In the genomic region with DNA sequence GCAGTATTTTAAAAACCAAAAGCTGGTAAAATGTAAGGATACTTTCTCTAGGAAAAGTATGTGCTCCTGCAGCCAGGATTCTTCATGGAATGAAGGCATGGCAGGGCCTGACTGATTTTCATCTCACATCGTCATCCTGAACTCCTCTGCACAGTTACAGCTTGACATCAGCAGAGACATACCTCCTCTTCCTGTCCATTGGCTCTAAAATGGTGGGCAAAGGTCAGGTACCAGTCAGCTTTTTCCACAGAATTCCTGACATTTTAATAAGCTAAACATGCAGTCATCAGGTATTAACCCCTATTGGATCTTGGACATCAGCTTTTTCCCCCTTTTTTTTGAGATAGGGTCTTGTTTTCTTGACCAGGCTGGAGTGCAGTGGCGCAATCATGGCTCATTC, we compare ENCODE assay signal across 28 cellular contexts.
"Had no signal": no experiment of that assay in that cellular context is flagged by ENCODE, and none has a peak within 500 bp of the region (broad histone marks: within the 10 kb centered on the region; RNA-seq: fewer than 3 reads in every experiment).

No MANE protein-coding gene starts in this region.

- H3K27me3 Mint-ChIP-seq: naive thymus-derived CD8-positive, alpha-beta T cell; progenitor cell of endocrine pancreas; stimulated activated naive CD8-positive, alpha-beta T cell treated with anti-CD3 and anti-CD28 coated beads, Interleukin-15, Interleukin-2, amounts not matched to agents 100 ng/mL and 50 ng/mL, for 24 hours; type B pancreatic cell had no signal

- H3K4me3 ChIP-seq: hepatocyte, left lung, lower lobe of right lung, right atrium auricular region, skin epidermis, suprapubic skin, thoracic aorta, tibial artery, uterus had no signal

- H3K36me3 ChIP-seq: uterus had no signal

- H2AFZ ChIP-seq: hepatocyte, parathyroid adenoma had no signal

- H3K27ac ChIP-seq: hepatocyte, left lung, lower lobe of right lung, parathyroid adenoma, right atrium auricular region, skin epidermis, suprapubic skin, thoracic aorta, tibial artery, uterus had no signal

- ATAC-seq: left colon; left lung; lower lobe of right lung; naive thymus-derived CD8-positive, alpha-beta T cell; sciatic nerve; stimulated activated effector memory CD8-positive, alpha-beta T cell treated with anti-CD3 and anti-CD28 coated beads, Interleukin-12 subunit alpha, Interleukin-12 subunit beta, amount 100 ng/mL, for 72 hours had no signal

- H3K27me3 ChIP-seq: hepatocyte, left lung, right atrium auricular region, suprapubic skin, tibial artery, uterus had no signal

- H3K4me2 ChIP-seq: hepatocyte had no signal

- DNase-seq: islet precursor cell; kidney glomerular epithelial cell; left colon; lower lobe of right lung; mammary epithelial cell; mesenchymal stem cell; naive thymus-derived CD8-positive, alpha-beta T cell; nucleus accumbens; stimulated activated CD4-positive, alpha-beta T cell treated with anti-CD3 and anti-CD28 coated beads, Interleukin-12 subunit alpha, Interleukin-12 subunit beta, amount 100 ng/mL, for 4 hours; stimulated activated CD4-positive, alpha-beta T cell treated with anti-CD3 and anti-CD28 coated beads, Interleukin-15, amount 100 ng/mL, for 24 hours; stimulated activated CD4-positive, alpha-beta T cell treated with anti-CD3 and anti-CD28 coated beads, Interleukin-4, amount 100 ng/mL, for 24 hours; stimulated activated naive CD4-positive, alpha-beta T cell; tibial artery; uterus had no signal

- H3K9me3 ChIP-seq: left lung, lower lobe of right lung, right atrium auricular region, suprapubic skin, thoracic aorta, tibial artery, uterus had no signal

- H3K4me1 ChIP-seq: uterus had no signal

- H3K27ac Mint-ChIP-seq: naive thymus-derived CD8-positive, alpha-beta T cell; nephron; progenitor cell of endocrine pancreas; stimulated activated effector memory CD8-positive, alpha-beta T cell treated with anti-CD3 and anti-CD28 coated beads, Interleukin-12 subunit alpha, Interleukin-12 subunit beta, amount 100 ng/mL, for 72 hours; stimulated activated naive CD8-positive, alpha-beta T cell treated with anti-CD3 and anti-CD28 coated beads, Interleukin-15, Interleukin-2, amounts not matched to agents 100 ng/mL and 50 ng/mL, for 24 hours; type B pancreatic cell had no signal

- H3K9me3 Mint-ChIP-seq: naive thymus-derived CD8-positive, alpha-beta T cell; nephron; neural crest cell; stimulated activated effector memory CD8-positive, alpha-beta T cell treated with anti-CD3 and anti-CD28 coated beads, Interleukin-12 subunit alpha, Interleukin-12 subunit beta, amount 100 ng/mL, for 72 hours; stimulated activated naive CD8-positive, alpha-beta T cell treated with anti-CD3 and anti-CD28 coated beads, Interleukin-15, Interleukin-2, amounts not matched to agents 100 ng/mL and 50 ng/mL, for 24 hours; type B pancreatic cell had no signal

- H3K4me3 Mint-ChIP-seq: naive thymus-derived CD8-positive, alpha-beta T cell; nephron; stimulated activated effector memory CD8-positive, alpha-beta T cell treated with anti-CD3 and anti-CD28 coated beads, Interleukin-12 subunit alpha, Interleukin-12 subunit beta, amount 100 ng/mL, for 72 hours; stimulated activated naive CD8-positive, alpha-beta T cell treated with anti-CD3 and anti-CD28 coated beads, Interleukin-15, Interleukin-2, amounts not matched to agents 100 ng/mL and 50 ng/mL, for 24 hours; type B pancreatic cell had no signal

- H3K9ac ChIP-seq: parathyroid adenoma had no signal
